11 cellular contexts compared by ENCODE assay signal in the genomic region with DNA sequence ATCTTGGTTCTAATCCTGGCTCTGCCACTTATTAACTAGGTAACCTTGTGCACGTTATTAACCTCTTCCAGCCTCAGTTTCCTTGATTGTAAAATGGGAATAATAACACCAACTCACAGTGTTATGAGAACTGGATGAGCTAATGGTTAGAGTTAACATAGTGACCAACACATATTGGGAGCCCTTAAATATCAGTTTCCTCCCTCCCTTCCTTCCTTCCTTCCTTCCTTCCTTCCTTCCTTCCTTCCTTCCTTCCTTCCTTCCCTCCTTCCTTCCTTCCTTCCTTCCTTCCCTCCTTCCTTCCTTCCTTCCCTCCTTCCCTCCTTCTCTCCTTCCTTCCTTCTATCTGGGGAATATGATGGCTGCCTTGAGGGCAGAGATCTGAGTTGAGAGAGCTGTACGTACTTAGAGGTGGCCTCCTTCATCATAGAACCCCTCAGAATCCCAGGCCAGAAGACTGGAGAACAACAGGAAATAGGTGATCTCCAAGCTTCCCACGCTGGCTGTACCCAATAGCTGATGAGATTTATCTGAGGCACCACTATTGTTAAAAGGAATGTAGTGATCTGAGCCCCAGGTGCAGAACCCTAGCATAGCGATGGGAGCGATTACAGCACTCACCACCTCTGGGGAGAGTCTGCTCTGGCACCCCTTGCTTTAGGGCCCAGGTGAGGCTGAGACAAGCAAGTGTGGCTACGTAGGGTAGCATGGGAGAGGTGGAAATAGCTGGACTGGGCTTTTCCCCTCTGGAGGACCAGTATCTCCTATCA. TPM values are rescaled to one million over a fixed set of nuclear protein-coding genes. Genes with fewer than 3 reads are reported as not detected.
DNase-seq lines count a peak whose midpoint lies in the region; ATAC-seq and TF ChIP-seq lines count a peak whose summit lies in the region.
"Had no signal": no experiment of that assay in that cellular context is flagged by ENCODE, and none has a peak within 500 bp of the region (broad histone marks: within the 10 kb centered on the region; RNA-seq: fewer than 3 reads in every experiment).

No MANE protein-coding gene starts in this region.

- POLR2A ChIA-PET in HCT116 (lab: Charles Lee), result no interaction called here
- POLR2A ChIA-PET in activated CD8-positive, alpha-beta T cell treated with anti-CD3 and anti-CD28 coated beads for 36 hours (lab: Charles Lee), result interaction anchor here (0.9 to 19.7 kb wide), 8 partner anchors 9 to 121 kb away, joined by 3 to 548 read pairs (median 10); a partner anchor contains a TSS

- peaks cover 92% of the 10 kb centered on the region for H3K4me1 Mint-ChIP-seq in activated CD8-positive, alpha-beta T cell treated with anti-CD3 and anti-CD28 coated beads for 36 hours (ENCODE audit: low read depth)

- ATAC-seq in HCT116, result no peak
- ATAC-seq in activated CD8-positive, alpha-beta T cell treated with anti-CD3 and anti-CD28 coated beads for 36 hours, result no peak

- no peak overlapping the region for H3K4me3 Mint-ChIP-seq in activated CD8-positive, alpha-beta T cell treated with anti-CD3 and anti-CD28 coated beads for 36 hours

- H3K9me3 Mint-ChIP-seq in activated CD8-positive, alpha-beta T cell treated with anti-CD3 and anti-CD28 coated beads for 36 hours, result no peaks in the 10 kb centered on the region

- no peaks in the 10 kb centered on the region for H3K79me2 ChIP-seq in HCT116 (ENCODE audit: insufficient read depth, low read length)

- RAD21 ChIA-PET in HCT116 (lab: Charles Lee; ENCODE audit: low non-redundant PET in 1 of 2, low total read pairs in 2 of 2, uncharacterized antibody in 2 of 2, unreplicated experiment in 2 of 2), result no interaction called here

- no peak overlapping the region for H3K9ac ChIP-seq in HCT116 (ENCODE audit: low read length)
- peak overlapping the region; percentile 60 for H3K9ac ChIP-seq in skeletal muscle satellite cell (ENCODE audit: low read depth, low read length)

- no peaks in the 10 kb centered on the region for H3K27me3 Mint-ChIP-seq in activated CD8-positive, alpha-beta T cell treated with anti-CD3 and anti-CD28 coated beads for 36 hours

- intact Hi-C loops in HCT116 (cut with micrococcal nuclease), result no loop called here
- intact Hi-C loops in activated CD8-positive, alpha-beta T cell treated with anti-CD3 and anti-CD28 coated beads for 36 hours (cut with micrococcal nuclease), result no loop called here

- H3K27me3 ChIP-seq in HCT116 (ENCODE audit: insufficient read depth, low read length) (no peaks in the 10 kb centered on the region), skeletal muscle satellite cell (ENCODE audit: control insufficient read depth, insufficient read depth, low read length) (no peaks in the 10 kb centered on the region)
- no peaks in the 10 kb centered on the region for H3K27me3 ChIP-seq in effector memory CD4-positive, alpha-beta T cell (replicated peaks; ENCODE audit: control insufficient read depth, insufficient read depth, low read length, poor library complexity, severe bottlenecking)

- H3K4me3 ChIP-seq in HCT116 (replicated peaks in 1 of 2; ENCODE audit: low read depth in 1 of 2, low read length in 2 of 2), result no peak overlapping the region
- H3K4me3 ChIP-seq in skeletal muscle satellite cell (ENCODE audit: low read length), result no peak overlapping the region
- no peak overlapping the region for H3K4me3 ChIP-seq in effector memory CD4-positive, alpha-beta T cell (ENCODE audit: insufficient read depth, low read depth, low read length, poor library complexity, severe bottlenecking)

- H3K4me1 ChIP-seq in HCT116 (ENCODE audit: control insufficient read depth in 1 of 2, insufficient read depth in 2 of 2, low read length in 2 of 2) (peaks cover 29 to 36% of the 10 kb centered on the region in 2 experiments), skeletal muscle satellite cell (ENCODE audit: control insufficient read depth, insufficient read depth, low read length) (peaks cover 50% of the 10 kb centered on the region)
- peaks cover 57% of the 10 kb centered on the region for H3K4me1 ChIP-seq in effector memory CD4-positive, alpha-beta T cell (ENCODE audit: control insufficient read depth, insufficient read depth, low read length, poor library complexity, severe bottlenecking)

- no TSS peak for BruUV-seq in HCT116 (replicated peaks; lab: Mats Ljungman, UMichigan)

- DNase-seq in HCT116 (ENCODE audit: low read depth, low spot score), result no peak
- no peak for DNase-seq in activated CD8-positive, alpha-beta T cell treated with anti-CD3 and anti-CD28 coated beads for 36 hours
- DNase-seq in islet precursor cell, result peak; percentile 46
- no peak for DNase-seq in NCI-H2171 (lab: John Stamatoyannopoulos, UW)
- DNase-seq in effector memory CD4-positive, alpha-beta T cell, result no peak
- no peak for DNase-seq in NCI-H1417 treated with DMSO at 0.1 percent for 48 hours (lab: John Stamatoyannopoulos, UW)
- DNase-seq: activated CD4-positive, alpha-beta T cell treated with anti-CD3 and anti-CD28 coated beads for 48 hours; glutamatergic neuron; NCI-H2029 treated with DMSO at 0.1 percent for 48 hours had no signal

- CTCF ChIA-PET in HCT116 (lab: Charles Lee), result interaction anchor here (0.6 to 5.2 kb wide), 3 partner anchors 16 to 1127 kb away, joined by 3 to 22 read pairs (median 4); no protein-coding TSS in a partner anchor
- CTCF ChIA-PET in activated CD8-positive, alpha-beta T cell treated with anti-CD3 and anti-CD28 coated beads for 36 hours (lab: Charles Lee), result interaction anchor here (0.6 to 15.3 kb wide), 13 partner anchors 8 to 222 kb away, joined by 3 to 234 read pairs (median 7); a partner anchor contains a TSS

- H3K9me2 ChIP-seq in HCT116 (ENCODE audit: insufficient read depth), result no peaks in the 10 kb centered on the region

- no peaks in the 10 kb centered on the region for H4K20me1 ChIP-seq in HCT116 (ENCODE audit: insufficient read depth)

- H3K9me3 ChIP-seq in HCT116 (ENCODE audit: control insufficient read depth in 1 of 2, insufficient read depth in 1 of 2, low read depth in 1 of 2, low read length in 2 of 2), result no peaks in the 10 kb centered on the region
- no peaks in the 10 kb centered on the region for H3K9me3 ChIP-seq in skeletal muscle satellite cell (replicated peaks; ENCODE audit: low read length)
- no peaks in the 10 kb centered on the region for H3K9me3 ChIP-seq in effector memory CD4-positive, alpha-beta T cell (ENCODE audit: control insufficient read depth, low read length)

- no peaks in the 10 kb centered on the region for H3K36me3 ChIP-seq in HCT116 (ENCODE audit: control insufficient read depth in 1 of 2, insufficient read depth in 2 of 2, low read length in 2 of 2)
- H3K36me3 ChIP-seq in skeletal muscle satellite cell (ENCODE audit: insufficient read depth, low read length), result no peaks in the 10 kb centered on the region
- no peaks in the 10 kb centered on the region for H3K36me3 ChIP-seq in effector memory CD4-positive, alpha-beta T cell (ENCODE audit: control insufficient read depth, insufficient read depth, low read length)

- H3K36me3 Mint-ChIP-seq in activated CD8-positive, alpha-beta T cell treated with anti-CD3 and anti-CD28 coated beads for 36 hours (ENCODE audit: low read depth), result peaks cover 4% of the 10 kb centered on the region

- H3K27ac Mint-ChIP-seq in activated CD8-positive, alpha-beta T cell treated with anti-CD3 and anti-CD28 coated beads for 36 hours, result peak overlapping the region; percentile 58

- TF ChIP-seq POLR2A in HCT116 (IDR thresholded peaks at IDR 0.05; ENCODE audit: borderline replicate concordance, extremely low read depth, insufficient read depth, insufficient read length), result no peak

- H3K4me2 ChIP-seq in HCT116 (ENCODE audit: low read length) (peak overlapping the region; percentile 2; the same call in 1 of the 2 replicates), skeletal muscle satellite cell (ENCODE audit: low read length) (no peak overlapping the region)

- TF ChIP-seq CTCF in HCT116 (IDR thresholded peaks at IDR 0.05 in 2 of 3, conservative IDR thresholded peaks at IDR 0.05 in 1 of 3; ENCODE audit: borderline replicate concordance in 1 of 3, insufficient read depth in 1 of 3, low read depth in 2 of 3, low read length in 2 of 3), result no peak
- TF ChIP-seq CTCF in activated CD8-positive, alpha-beta T cell treated with anti-CD3 and anti-CD28 coated beads for 36 hours (IDR thresholded peaks at IDR 0.05), result no peak

- no peak for TF ChIP-seq RAD21 in HCT116 (IDR thresholded peaks at IDR 0.05; ENCODE audit: low read depth)

- no peak overlapping the region for H2AFZ ChIP-seq in HCT116 (ENCODE audit: low read depth, low read length, poor library complexity, severe bottlenecking)

- H3K27ac ChIP-seq in HCT116 (ENCODE audit: low read depth, low read length), result no peak overlapping the region; the same call in 1 of the 2 replicates
- no peak overlapping the region for H3K27ac ChIP-seq in effector memory CD4-positive, alpha-beta T cell (ENCODE audit: insufficient read depth, low read length, poor library complexity, severe bottlenecking)

TF ChIP-seq in HCT116, 20 proteins besides CTCF, POLR2A, EP300 and RAD21 (continues in another document):
- TF ChIP-seq, protein P1, sequence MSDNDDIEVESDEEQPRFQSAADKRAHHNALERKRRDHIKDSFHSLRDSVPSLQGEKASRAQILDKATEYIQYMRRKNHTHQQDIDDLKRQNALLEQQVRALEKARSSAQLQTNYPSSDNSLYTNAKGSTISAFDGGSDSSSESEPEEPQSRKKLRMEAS (IDR thresholded peaks at IDR 0.05), result no peak
- no peak for TF ChIP-seq CEBPB (IDR thresholded peaks at IDR 0.05; ENCODE audit: low read depth)
- no peak for TF ChIP-seq ZNF274 (IDR thresholded peaks at IDR 0.05; ENCODE audit: low read depth, low read length)
- no peak for TF ChIP-seq ZFX (IDR thresholded peaks at IDR 0.05)
- TF ChIP-seq TCF7L2 (IDR thresholded peaks at IDR 0.05; ENCODE audit: borderline replicate concordance, extremely low read depth, insufficient read depth, insufficient read length), result no peak
- no peak for TF ChIP-seq SP1 (IDR thresholded peaks at IDR 0.05; ENCODE audit: low read depth)
- TF ChIP-seq ELF1 (IDR thresholded peaks at IDR 0.05; ENCODE audit: borderline replicate concordance, low read depth), result no peak

RNA-seq across cellular contexts. Expression of a gene that starts 26.2 kb away (rescaled TPM):
- 0.69 TPM for total RNA-seq in HCT116 (2021; ENCODE audit: unreplicated experiment)
- 0.15 TPM in 1 of 2 replicates, not detected in the other for polyA plus RNA-seq in HCT116 (2012)
- total RNA-seq in activated CD8-positive, alpha-beta T cell treated with anti-CD3 and anti-CD28 coated beads for 36 hours, result 100 to 1,000 TPM; 297 to 302 TPM
- 0.25 and 0.66 TPM in 2 replicates for total RNA-seq in skeletal muscle satellite cell (2012; rRNA removed)
- total RNA-seq: bronchial epithelial cell had no signal

RNA-seq across cellular contexts. Expression of a gene that starts 37.7 kb away (rescaled TPM):
- 36.6 TPM for total RNA-seq in HCT116 (2021; ENCODE audit: unreplicated experiment)
- polyA plus RNA-seq in HCT116 (2012), result 7.4 and 9.3 TPM in 2 replicates
- total RNA-seq in activated CD8-positive, alpha-beta T cell treated with anti-CD3 and anti-CD28 coated beads for 36 hours, result 1 to 10 TPM; 5.8 to 6.3 TPM
- total RNA-seq in skeletal muscle satellite cell (2012; rRNA removed), result under 0.01 and 0.22 TPM in 2 replicates

Comparison
In these comparisons a context has a peak if more than half of its experiments do, and no peak if none do; other contexts are left out.
1. RNA of a gene that starts 26.2 kb away (total RNA-seq): 297 to 302 TPM in activated CD8-positive, alpha-beta T cell treated with anti-CD3 and anti-CD28 coated beads for 36 hours; 0.69 TPM in HCT116 (single experiment); every median in the first group is over 100 times any median in the second.